1 cellular context compared by ENCODE assay signal in the genomic region with DNA sequence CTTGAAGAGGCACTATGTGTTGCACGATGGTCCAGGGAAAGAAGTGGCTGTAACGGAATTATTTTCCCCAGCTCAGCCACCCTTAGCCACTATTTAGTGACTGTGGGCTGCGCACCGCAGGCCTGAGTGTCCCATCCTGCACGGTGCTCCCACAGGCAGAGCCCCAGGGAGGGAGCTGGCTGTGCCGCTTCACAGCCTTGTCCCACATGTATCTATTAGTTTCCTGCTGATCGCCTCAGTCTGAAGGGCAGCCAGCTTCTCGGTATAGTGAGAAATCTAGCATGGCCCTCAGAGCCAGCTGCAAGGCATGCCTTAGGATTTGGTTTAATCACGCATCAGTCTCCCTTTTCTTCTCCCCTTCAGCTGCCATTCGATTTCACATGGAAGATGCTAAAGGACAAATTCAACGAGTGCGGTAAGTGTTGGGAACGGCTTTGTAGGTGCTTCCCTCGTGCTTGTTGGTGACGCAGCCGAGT.
TF ChIP-seq lines count a peak whose summit lies in the region.

No MANE protein-coding gene starts in this region.

TF ChIP-seq in SK-N-SH treated with all-trans-retinoic acid at 6 μM for 48 hours, 23 proteins besides CTCF, POLR2A, EP300 and RAD21 (continued from another document):
- TF ChIP-seq, protein P1, sequence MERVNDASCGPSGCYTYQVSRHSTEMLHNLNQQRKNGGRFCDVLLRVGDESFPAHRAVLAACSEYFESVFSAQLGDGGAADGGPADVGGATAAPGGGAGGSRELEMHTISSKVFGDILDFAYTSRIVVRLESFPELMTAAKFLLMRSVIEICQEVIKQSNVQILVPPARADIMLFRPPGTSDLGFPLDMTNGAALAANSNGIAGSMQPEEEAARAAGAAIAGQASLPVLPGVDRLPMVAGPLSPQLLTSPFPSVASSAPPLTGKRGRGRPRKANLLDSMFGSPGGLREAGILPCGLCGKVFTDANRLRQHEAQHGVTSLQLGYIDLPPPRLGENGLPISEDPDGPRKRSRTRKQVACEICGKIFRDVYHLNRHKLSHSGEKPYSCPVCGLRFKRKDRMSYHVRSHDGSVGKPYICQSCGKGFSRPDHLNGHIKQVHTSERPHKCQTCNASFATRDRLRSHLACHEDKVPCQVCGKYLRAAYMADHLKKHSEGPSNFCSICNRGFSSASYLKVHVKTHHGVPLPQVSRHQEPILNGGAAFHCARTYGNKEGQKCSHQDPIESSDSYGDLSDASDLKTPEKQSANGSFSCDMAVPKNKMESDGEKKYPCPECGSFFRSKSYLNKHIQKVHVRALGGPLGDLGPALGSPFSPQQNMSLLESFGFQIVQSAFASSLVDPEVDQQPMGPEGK (CRISPR knock-in tag; IDR thresholded peaks at IDR 0.05; ENCODE audit: borderline replicate concordance), result no peak
- TF ChIP-seq ZFP30 (CRISPR knock-in tag; IDR thresholded peaks at IDR 0.05), result no peak
- no peak for TF ChIP-seq ARNTL (CRISPR knock-in tag; IDR thresholded peaks at IDR 0.05; ENCODE audit: borderline replicate concordance, low read depth)
- TF ChIP-seq BACH2 (CRISPR knock-in tag; IDR thresholded peaks at IDR 0.05; ENCODE audit: borderline replicate concordance), result no peak
